Comparison of ENCODE assay signal across 12 cellular contexts in genomic region chr18:3885209-3885792, GRCh38.
DNase-seq lines count a peak whose midpoint lies in the region; ATAC-seq and TF ChIP-seq lines count a peak whose summit lies in the region.
"Had no signal": no experiment of that assay in that cellular context is flagged by ENCODE, and none has a peak within 500 bp of the region (broad histone marks: within the 10 kb centered on the region; RNA-seq: fewer than 3 reads in every experiment).

No MANE protein-coding gene starts in this region.

- CTCF ChIA-PET in A673 (lab: Charles Lee) (interaction anchor here (0.6 kb wide), 1 partner anchor 9 kb away, joined by 4 read pairs; no protein-coding TSS in a partner anchor), mammary epithelial cell (lab: Charles Lee; ENCODE audit: low non-redundant PET) (no interaction called here)

- H3K9me3 ChIP-seq in A673 (ENCODE audit: low read depth, low read length, poor library complexity, severe bottlenecking) (no peaks in the 10 kb centered on the region), mammary epithelial cell (replicated peaks; ENCODE audit: insufficient read depth, low read length) (no peaks in the 10 kb centered on the region)
- H3K9me3 ChIP-seq: tibial nerve had no signal

- no peaks in the 10 kb centered on the region for H4K20me1 ChIP-seq in mammary epithelial cell (ENCODE audit: insufficient read depth, low read length)

- no peaks in the 10 kb centered on the region for H3K27me3 ChIP-seq in A673 (replicated peaks; ENCODE audit: insufficient read depth, low read depth, low read length, poor library complexity)
- no peaks in the 10 kb centered on the region for H3K27me3 ChIP-seq in mammary epithelial cell (ENCODE audit: insufficient read depth, low read length)
- H3K27me3 ChIP-seq: tibial nerve had no signal

- ATAC-seq in GM18858 (IDR thresholded peaks at IDR 0.05; ENCODE audit: unreplicated experiment): peak; percentile 47
- ATAC-seq in HG02763 (IDR thresholded peaks at IDR 0.05; ENCODE audit: unreplicated experiment): no peak
- ATAC-seq in stimulated activated naive CD8-positive, alpha-beta T cell treated with anti-CD3 and anti-CD28 coated beads, Interleukin-15, amount 100 ng/mL, for 72 hours: no peak

- intact Hi-C loops in A673 (cut with micrococcal nuclease; ENCODE audit: unreplicated experiment) (no loop called here), mammary epithelial cell (cut with micrococcal nuclease) (no loop called here)

- peaks cover 9% of the 10 kb centered on the region for H3K27me3 Mint-ChIP-seq in stimulated activated naive CD8-positive, alpha-beta T cell treated with anti-CD3 and anti-CD28 coated beads, Interleukin-15, amount 100 ng/mL, for 72 hours

- H3K4me3 ChIP-seq in A673 (ENCODE audit: low read depth, low read length, poor library complexity, severe bottlenecking) (no peak overlapping the region), mammary epithelial cell (replicated peaks in 1 of 3; ENCODE audit: insufficient read depth in 1 of 3, low read depth in 2 of 3, low read length in 3 of 3) (no peak overlapping the region)
- H3K4me3 ChIP-seq: tibial nerve had no signal

- in situ Hi-C loops in mammary epithelial cell (cut with MboI; ENCODE audit: low sequenced_read_pairs in 2 of 2): no loop called here

- H3K4me2 ChIP-seq in mammary epithelial cell (ENCODE audit: insufficient read depth, low read depth, low read length): no peak overlapping the region

- H3K79me2 ChIP-seq in mammary epithelial cell (ENCODE audit: insufficient read depth, low read length): no peaks in the 10 kb centered on the region

- dilution Hi-C loops in mammary epithelial cell (cut with HindIII; ENCODE audit: low sequenced_read_pairs): loop anchor here (5.0 kb wide), 2 partner anchors 47 to 92 kb away; no protein-coding TSS in a partner anchor

- H3K27ac Mint-ChIP-seq in stimulated activated naive CD8-positive, alpha-beta T cell treated with anti-CD3 and anti-CD28 coated beads, Interleukin-15, amount 100 ng/mL, for 72 hours: no peak overlapping the region

- BruUV-seq in A673 (replicated peaks; lab: Mats Ljungman, UMichigan) (no TSS peak), mammary epithelial cell (replicated peaks; lab: Mats Ljungman, UMichigan) (no TSS peak)

- no peaks in the 10 kb centered on the region for H3K4me1 ChIP-seq in A673 (ENCODE audit: insufficient read depth, low read length, poor library complexity, severe bottlenecking)
- peaks cover 16% of the 10 kb centered on the region for H3K4me1 ChIP-seq in mammary epithelial cell (ENCODE audit: insufficient read depth, low read length)
- H3K4me1 ChIP-seq: tibial nerve had no signal

- TF ChIP-seq CTCF in A673 (conservative IDR thresholded peaks at IDR 0.05; ENCODE audit: low read depth, low read length): peak; percentile 36; the same call in 1 of the 2 replicates
- peak; percentile 24 to 46 for TF ChIP-seq CTCF in mammary epithelial cell (conservative IDR thresholded peaks at IDR 0.05 in 1 of 2, IDR thresholded peaks at IDR 0.05 in 1 of 2; ENCODE audit: extremely low read depth in 1 of 2, insufficient read depth in 1 of 2, low read depth in 1 of 2, low read length in 2 of 2)

- no peaks in the 10 kb centered on the region for H3K9me3 Mint-ChIP-seq in stimulated activated naive CD8-positive, alpha-beta T cell treated with anti-CD3 and anti-CD28 coated beads, Interleukin-15, amount 100 ng/mL, for 72 hours

- H3K36me3 ChIP-seq in A673 (ENCODE audit: insufficient read depth, low read length, poor library complexity, severe bottlenecking) (no peaks in the 10 kb centered on the region), mammary epithelial cell (ENCODE audit: insufficient read depth, low read length) (no peaks in the 10 kb centered on the region)
- H3K36me3 ChIP-seq: tibial nerve had no signal

- no peak overlapping the region for H2AFZ ChIP-seq in mammary epithelial cell (ENCODE audit: low read depth, low read length)

- no peak overlapping the region for H3K27ac ChIP-seq in A673 (ENCODE audit: low read depth, low read length, poor library complexity, severe bottlenecking)
- no peak overlapping the region for H3K27ac ChIP-seq in mammary epithelial cell (ENCODE audit: insufficient read depth, low read depth, low read length)
- H3K27ac ChIP-seq: tibial nerve had no signal

- H3K9ac ChIP-seq in mammary epithelial cell (ENCODE audit: insufficient read depth, low read length): no peak overlapping the region

- DNase-seq in A673 (ENCODE audit: low spot score) (peak; percentile 36), Kasumi-1 (lab: John Stamatoyannopoulos, UW) (peak; percentile 16 to 45), mammary epithelial cell (no peak), GM19238 (ENCODE audit: insufficient read length, low spot score) (no peak), DMS79 treated with DMSO at 0.1 percent for 48 hours (lab: John Stamatoyannopoulos, UW) (no peak)
- no peak for DNase-seq in stimulated activated naive CD8-positive, alpha-beta T cell treated with anti-CD3 and anti-CD28 coated beads, Interleukin-15, amount 100 ng/mL, for 72 hours
- DNase-seq: activated effector memory CD4-positive, alpha-beta T cell treated with Interleukin-2 at 50 U/mL for 16 hours; GDM1; head of caudate nucleus had no signal

- no peak overlapping the region for H3K4me3 Mint-ChIP-seq in stimulated activated naive CD8-positive, alpha-beta T cell treated with anti-CD3 and anti-CD28 coated beads, Interleukin-15, amount 100 ng/mL, for 72 hours

- 94% methylated on average over 2 of the region's 2 CpGs for WGBS in mammary epithelial cell (ENCODE audit: low coverage, missing lambda C conversion rate)

- POLR2A ChIA-PET in A673 (lab: Charles Lee; ENCODE audit: low non-redundant PET): no interaction called here

- no peaks in the 10 kb centered on the region for H3K4me1 Mint-ChIP-seq in stimulated activated naive CD8-positive, alpha-beta T cell treated with anti-CD3 and anti-CD28 coated beads, Interleukin-15, amount 100 ng/mL, for 72 hours

Comparison
In these comparisons a context has a peak if more than half of its experiments do, and no peak if none do; other contexts are left out.
1. DNase-seq: peak in A673 (single experiment) and Kasumi-1 (2 of 2); none in mammary epithelial cell (single experiment), GM19238 (single experiment), DMS79 treated with DMSO at 0.1 percent for 48 hours (single experiment) and stimulated activated naive CD8-positive, alpha-beta T cell treated with anti-CD3 and anti-CD28 coated beads, Interleukin-15, amount 100 ng/mL, for 72 hours (0 of 2).